In genomic region chr2:98185801-98186200, GRCh38 we compare ENCODE assay signal across 2 cellular contexts.
"Had no signal": no experiment of that assay in that cellular context is flagged by ENCODE, and none has a peak within 500 bp of the region (broad histone marks: within the 10 kb centered on the region; RNA-seq: fewer than 3 reads in every experiment).

No MANE protein-coding gene starts in this region.

- DNase-seq: GDM1, GF-D8 had no signal
